ENCODE assay signal across 12 cellular contexts in the genomic region with DNA sequence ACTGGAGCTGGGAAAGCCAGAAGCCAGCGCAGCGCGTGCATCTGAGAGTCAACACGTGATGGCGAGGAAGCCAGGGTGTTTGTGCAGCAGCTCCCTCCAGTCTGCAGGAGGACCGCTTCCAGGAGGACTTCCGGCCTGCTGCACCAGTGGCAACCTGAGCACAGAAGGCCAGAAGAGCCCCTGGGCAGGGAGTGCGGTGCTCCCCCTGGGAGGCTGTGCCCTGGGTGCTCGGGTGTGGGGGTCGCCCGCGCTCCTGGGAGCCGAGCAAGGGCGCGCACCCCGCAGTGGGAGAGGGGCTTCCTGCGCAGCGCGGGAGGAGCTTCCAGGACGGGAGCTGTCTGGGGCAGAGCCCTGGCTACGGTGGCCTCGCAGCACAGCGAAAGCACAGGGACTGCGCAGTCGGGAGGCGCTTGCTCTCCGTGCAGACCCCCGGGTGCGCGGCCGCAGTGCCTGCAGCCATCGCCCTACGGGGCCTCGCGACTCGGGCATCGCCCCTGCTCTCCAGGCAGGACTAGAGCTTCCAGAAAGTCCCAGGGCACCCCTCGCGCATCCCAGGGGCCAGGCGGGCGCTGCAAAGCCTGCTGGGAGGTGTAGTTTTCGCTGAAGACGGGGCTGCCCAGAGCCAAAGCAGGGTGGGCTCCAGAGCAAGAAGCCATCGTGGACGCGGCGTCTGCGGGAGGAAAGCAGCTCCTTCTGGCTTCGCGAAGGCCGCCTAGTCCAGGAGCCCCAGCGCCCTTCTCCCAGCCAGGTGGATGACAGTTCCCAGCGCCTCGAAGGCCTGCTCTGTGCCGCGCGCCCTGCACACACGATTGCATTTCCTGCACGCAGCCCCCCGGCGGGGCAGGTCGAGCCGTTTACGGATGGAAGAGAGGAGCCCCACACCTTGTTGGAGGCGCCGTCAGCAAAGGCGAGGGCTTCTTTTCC. TPM values are rescaled to one million over a fixed set of nuclear protein-coding genes. Genes with fewer than 3 reads are reported as not detected.
A peak's percentile ranks its signal among the peaks of the same experiment; 100 is the strongest.
DNase-seq lines count a peak whose midpoint lies in the region; ATAC-seq, FAIRE-seq and TF ChIP-seq lines count a peak whose summit lies in the region.
"Had no signal": no experiment of that assay in that cellular context is flagged by ENCODE, and none has a peak within 500 bp of the region (broad histone marks: within the 10 kb centered on the region; RNA-seq: fewer than 3 reads in every experiment).

No MANE protein-coding gene starts in this region.

- H3K4me1 ChIP-seq in sigmoid colon (peaks cover 0 to 11% (median 10%) of the 10 kb centered on the region in 4 donors), PC-3 (ENCODE audit: insufficient read depth, low read length) (no peaks in the 10 kb centered on the region)

- H3K27ac ChIP-seq in sigmoid colon = no peak overlapping the region
- no peak overlapping the region for H3K27ac ChIP-seq in PC-3 (ENCODE audit: low read length)
- H3K27ac ChIP-seq: cardiac muscle cell had no signal

- no TSS peak for BruUV-seq in PC-3 (replicated peaks; lab: Mats Ljungman, UMichigan)

- no peak for TF ChIP-seq CTCF in choroid plexus epithelial cell (conservative IDR thresholded peaks at IDR 0.05; ENCODE audit: low read depth, low read length)
- no peak for TF ChIP-seq CTCF in sigmoid colon (IDR thresholded peaks at IDR 0.05)
- no peak for TF ChIP-seq CTCF in PC-3 (conservative IDR thresholded peaks at IDR 0.05; ENCODE audit: low read depth, low read length)

- H4K20me1 ChIP-seq in PC-3 (ENCODE audit: low read length) = no peaks in the 10 kb centered on the region

- in situ Hi-C loops in G401 (cut with HindIII; ENCODE audit: low sequenced_read_pairs) = no loop called here

- intact Hi-C loops in sigmoid colon (cut with DNase I) = no loop called here
- intact Hi-C loops in PC-3 (cut with micrococcal nuclease) = no loop called here

- ATAC-seq in HG02798 (IDR thresholded peaks at IDR 0.05; ENCODE audit: poor library complexity, unreplicated experiment) (no peak), PC-3 (no peak), HG02884 (IDR thresholded peaks at IDR 0.05; ENCODE audit: unreplicated experiment) (no peak)
- ATAC-seq: activated CD8-positive, alpha-beta memory T cell treated with anti-CD3 and anti-CD28 coated beads, Interleukin-2, amount 10 ng/mL, durations not matched to agents 7 days and 5 days had no signal

- no peak for TF ChIP-seq POLR2A in sigmoid colon (IDR thresholded peaks at IDR 0.05)

- no peaks in the 10 kb centered on the region for H3K9me2 ChIP-seq in PC-3 (replicated peaks; ENCODE audit: low read length)

- no peaks in the 10 kb centered on the region for H3K36me3 ChIP-seq in sigmoid colon
- H3K36me3 ChIP-seq in PC-3 (ENCODE audit: low read depth, low read length) = no peaks in the 10 kb centered on the region
- H3K36me3 ChIP-seq: BE2C, cardiac muscle cell had no signal

- DNase-seq in G401 (ENCODE audit: low spot score) (peak; percentile 85), choroid plexus epithelial cell (ENCODE audit: low read depth) (peak; percentile 11), inferior parietal cortex (ENCODE audit: extremely low spot score) (peak; percentile 55), sigmoid colon (no peak), PC-3 (no peak), urothelium cell line (ENCODE audit: low spot score) (no peak)
- DNase-seq: activated CD8-positive, alpha-beta memory T cell treated with anti-CD3 and anti-CD28 coated beads, Interleukin-2, amount 10 ng/mL, durations not matched to agents 7 days and 5 days; BE2C; NCI-H1092 had no signal

- no peak overlapping the region for H3K9ac ChIP-seq in PC-3 (ENCODE audit: low read length)

- no peaks in the 10 kb centered on the region for H3K79me2 ChIP-seq in PC-3 (ENCODE audit: low read length)

- POLR2A ChIA-PET in PC-3 (lab: Charles Lee; ENCODE audit: unreplicated experiment) = no interaction called here

- H3K27me3 ChIP-seq in sigmoid colon (peaks cover 0 to 65% (median 25%) of the 10 kb centered on the region in 3 donors), PC-3 (ENCODE audit: low read length) (no peaks in the 10 kb centered on the region)
- H3K27me3 ChIP-seq: BE2C had no signal

- no peaks in the 10 kb centered on the region for H3F3A ChIP-seq in PC-3 (ENCODE audit: low read length, unreplicated experiment)

- FAIRE-seq in urothelium cell line (lab: Jason Lieb, UNC) = no peak

- H3K4me2 ChIP-seq in PC-3 (ENCODE audit: low read length) = no peak overlapping the region

- H2AFZ ChIP-seq in PC-3 (ENCODE audit: low read length) = no peak overlapping the region

- CTCF ChIA-PET in PC-3 (lab: Charles Lee) = no interaction called here

- WGBS in sigmoid colon, 2 donors = 15 to 38% methylated on average over 67 of the region's 67 CpGs

- H3K4me3 ChIP-seq in choroid plexus epithelial cell (ENCODE audit: low read depth, low read length) (peak overlapping the region; percentile 42), sigmoid colon (peak overlapping the region; percentile 24 to 45 (median 34)), PC-3 (ENCODE audit: low read length) (no peak overlapping the region)
- H3K4me3 ChIP-seq: cardiac muscle cell had no signal

- peaks cover 0 to 4% (median 0%) of the 10 kb centered on the region in 4 donors for H3K9me3 ChIP-seq in sigmoid colon
- H3K9me3 ChIP-seq in PC-3 (ENCODE audit: low read length) = no peaks in the 10 kb centered on the region

- no peak for TF ChIP-seq EP300 in sigmoid colon (IDR thresholded peaks at IDR 0.05)

RNA-seq across cellular contexts. Expression of a gene that starts 24.1 kb away (rescaled TPM):
- 8.2 and 9.3 TPM in 2 replicates for total RNA-seq in G401 (2014; rRNA removed; shearing (Covaris generic))
- total RNA-seq in sigmoid colon (10 to 100 TPM; 34.6 to 69.0 (median 47.2) TPM), PC-3 (2014; rRNA removed) (35.7 and 45.5 TPM in 2 replicates)
- 10 to 100 TPM in 1 of 3 donors, 1 to 10 TPM in 2; 1.4 to 10.1 (median 3.6) TPM for polyA plus RNA-seq in sigmoid colon

RNA-seq across cellular contexts. Expression of a gene that starts 45.2 kb away (rescaled TPM):
- total RNA-seq in G401 (2014; rRNA removed; shearing (Covaris generic)) = not detected in 2 replicates
- total RNA-seq in sigmoid colon = 1 to 10 TPM in 3 of 4 donors, under 1 TPM in 1; 0.49 to 3.9 (median 1.8) TPM
- polyA plus RNA-seq in sigmoid colon = 1 to 10 TPM in 1 of 3 donors, not detected in 2; 1.8 TPM
- 0.04 and 0.75 TPM in 2 replicates for total RNA-seq in PC-3 (2014; rRNA removed)

Comparison
In these comparisons a context has a peak if more than half of its experiments do, and no peak if none do; other contexts are left out.
1. DNase-seq: peak in G401 (single experiment), choroid plexus epithelial cell (single experiment) and inferior parietal cortex (single experiment); none in sigmoid colon (single experiment), PC-3 (single experiment) and urothelium cell line (single experiment).